ENCODE assay signal across 23 cellular contexts in the genomic region with DNA sequence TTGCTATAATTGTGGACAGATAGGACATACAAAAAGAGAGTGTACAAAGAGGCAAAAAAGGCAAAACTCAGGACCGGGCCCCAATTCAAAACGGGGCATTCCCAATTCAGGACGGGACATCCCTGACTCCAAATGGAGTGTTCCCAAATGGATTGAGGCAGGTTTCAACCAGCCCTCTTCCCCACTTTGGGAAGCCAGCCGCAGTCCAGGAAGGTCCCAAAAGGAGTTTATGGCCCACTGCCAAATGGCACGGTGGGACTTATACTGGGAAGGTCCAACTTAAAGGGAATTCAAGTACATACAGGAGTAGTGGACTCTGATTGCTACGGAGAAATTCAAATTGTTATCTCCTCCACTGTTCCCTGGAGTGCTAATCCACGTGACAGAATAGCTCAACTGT. TPM values are rescaled to one million over a fixed set of nuclear protein-coding genes. Genes with fewer than 3 reads are reported as not detected.
A peak's percentile ranks its signal among the peaks of the same experiment; 100 is the strongest.
DNase-seq lines count a peak whose midpoint lies in the region; ATAC-seq, FAIRE-seq and TF ChIP-seq lines count a peak whose summit lies in the region.
"Had no signal": no experiment of that assay in that cellular context is flagged by ENCODE, and none has a peak within 500 bp of the region (broad histone marks: within the 10 kb centered on the region; RNA-seq: fewer than 3 reads in every experiment).

No MANE protein-coding gene starts in this region.

- no peak for TF ChIP-seq CTCF in K562 (IDR thresholded peaks at IDR 0.05 in 2 of 3, conservative IDR thresholded peaks at IDR 0.05 in 1 of 3; ENCODE audit: insufficient read depth in 2 of 3, low read depth in 1 of 3, low read length in 3 of 3)
- no peak for TF ChIP-seq CTCF in neural crest cell (conservative IDR thresholded peaks at IDR 0.05)
- no peak for TF ChIP-seq CTCF in mucosa of descending colon (IDR thresholded peaks at IDR 0.05)

- H3K9me2 ChIP-seq in Karpas-422 (replicated peaks; ENCODE audit: insufficient read depth, low read length) = no peaks in the 10 kb centered on the region

- H3K4me1 ChIP-seq in Karpas-422 (ENCODE audit: low read length) (peaks cover 6% of the 10 kb centered on the region), K562 (replicated peaks in 1 of 2; ENCODE audit: control insufficient read depth in 2 of 2, insufficient read depth in 2 of 2, low read length in 2 of 2) (peaks cover 13 to 35% of the 10 kb centered on the region in 2 experiments), mucosa of descending colon (ENCODE audit: low read depth) (peaks cover 5% of the 10 kb centered on the region)

- H3K4me3 Mint-ChIP-seq in neural crest cell = peak overlapping the region; percentile 33
- H3K4me3 Mint-ChIP-seq: B cell; CD4-positive, alpha-beta T cell; CD8-positive, alpha-beta T cell had no signal

- no peak for TF ChIP-seq POLR2A in K562 (conservative IDR thresholded peaks at IDR 0.05)

- ATAC-seq in K562 (no peak), mucosa of descending colon (no peak)
- ATAC-seq: CD8-positive, alpha-beta T cell had no signal

- H3K27me3 Mint-ChIP-seq in neural crest cell (ENCODE audit: low read depth) = no peaks in the 10 kb centered on the region

- H3K9ac ChIP-seq in Karpas-422 (ENCODE audit: low read length) (no peak overlapping the region), K562 (ENCODE audit: insufficient read depth in 1 of 2, low read depth in 2 of 2, low read length in 2 of 2) (no peak overlapping the region)
- H3K9ac ChIP-seq: BLaER1 treated with 17β-estradiol and CSF1 and Interleukin-3, amounts not matched to agents 10 nM and 100 nM had no signal

- H3K27ac ChIP-seq in Karpas-422 (ENCODE audit: low read length) = no peak overlapping the region
- H3K27ac ChIP-seq in K562 (ENCODE audit: extremely low read depth, low read depth, low read length) = no peak overlapping the region
- H3K27ac ChIP-seq: BLaER1 treated with 17β-estradiol and CSF1 and Interleukin-3, amounts not matched to agents 10 nM and 100 nM; C4-2B had no signal

- peaks cover 23% of the 10 kb centered on the region for H3K4me1 Mint-ChIP-seq in neural crest cell

- no TSS peak for BruUV-seq in K562 (replicated peaks; lab: Mats Ljungman, UMichigan)

- TF ChIP-seq EP300 in K562 (IDR thresholded peaks at IDR 0.05; ENCODE audit: low read length) = no peak

- CTCF ChIA-PET in K562 (lab: Yijun Ruan, JAX; ENCODE audit: low intra/inter-chr PET ratio) = no interaction called here

- peak; percentile 32 for DNase-seq in Karpas-422
- no peak for DNase-seq in K562 (ENCODE audit: extremely low read depth in 1 of 4, low spot score in 3 of 4)
- no peak for DNase-seq in neural crest cell (ENCODE audit: low read depth, low spot score)
- no peak for DNase-seq in mucosa of descending colon
- DNase-seq in midbrain (lab: John Stamatoyannopoulos, UW) = no peak
- no peak for DNase-seq in AG08396 (ENCODE audit: low spot score)
- DNase-seq: 8988T; ACHN; AML-193; Caco-2; Calu3; CD4-positive, alpha-beta T cell; DMS79 treated with DMSO at 0.1 percent for 48 hours; GF-D8 had no signal

- H3K4me2 ChIP-seq in Karpas-422 (ENCODE audit: low read depth, low read length, poor library complexity, severe bottlenecking) (no peak overlapping the region), K562 (ENCODE audit: insufficient read depth, low read length) (no peak overlapping the region)
- H3K4me2 ChIP-seq: BLaER1 treated with 17β-estradiol and CSF1 and Interleukin-3, amounts not matched to agents 10 nM and 100 nM had no signal

- FAIRE-seq in K562 (lab: Jason Lieb, UNC) = no peak
- FAIRE-seq: A204.1, D721Med, G401.6, GM12891, GM19239 had no signal

- in situ Hi-C loops in K562 (cut with MboI) = no loop called here

- H3K27ac Mint-ChIP-seq in neural crest cell (ENCODE audit: unreplicated experiment) = no peak overlapping the region
- H3K27ac Mint-ChIP-seq: B cell; CD4-positive, alpha-beta T cell; CD8-positive, alpha-beta T cell had no signal

- no peak overlapping the region for H2AFZ ChIP-seq in Karpas-422 (ENCODE audit: low read length)
- no peak overlapping the region for H2AFZ ChIP-seq in K562 (ENCODE audit: low read depth, low read length)

- H3K79me2 ChIP-seq in Karpas-422 (ENCODE audit: low read length) (peaks cover 14% of the 10 kb centered on the region), K562 (ENCODE audit: control insufficient read depth, insufficient read depth, low read length) (peaks cover 14% of the 10 kb centered on the region)

- POLR2A ChIA-PET in K562 (lab: Yijun Ruan, JAX) = no interaction called here

- H3K36me3 Mint-ChIP-seq in neural crest cell (ENCODE audit: low read depth) = peaks cover 21% of the 10 kb centered on the region

- 40% methylated on average over 7 of the region's 7 CpGs for WGBS in K562 (ENCODE audit: insufficient coverage, low coverage, missing lambda C conversion rate)

- intact Hi-C loops in K562 (cut with micrococcal nuclease) = no loop called here
- intact Hi-C loops in mucosa of descending colon (cut with DNase I, micrococcal nuclease) = no loop called here

- H3K9me1 ChIP-seq in K562 (ENCODE audit: control insufficient read depth, insufficient read depth, low read length) = no peaks in the 10 kb centered on the region

- peaks cover 4% of the 10 kb centered on the region for H3K9me3 Mint-ChIP-seq in neural crest cell
- H3K9me3 Mint-ChIP-seq: CD4-positive, alpha-beta T cell had no signal

- TF ChIP-seq RAD21 in K562 (CRISPR knock-in tag; conservative IDR thresholded peaks at IDR 0.05 in 1 of 2, IDR thresholded peaks at IDR 0.05 in 1 of 2) = no peak

- H3K9me3 ChIP-seq in Karpas-422 (ENCODE audit: low read length) (peaks cover 8% of the 10 kb centered on the region), K562 (replicated peaks; ENCODE audit: control insufficient read depth, insufficient read depth, low read depth, low read length) (peaks cover 9% of the 10 kb centered on the region), mucosa of descending colon (peaks cover 2% of the 10 kb centered on the region)

- H4K20me1 ChIP-seq in Karpas-422 (ENCODE audit: insufficient read depth, low read depth, low read length) (no peaks in the 10 kb centered on the region), K562 (replicated peaks; ENCODE audit: control insufficient read depth, insufficient read depth, low read length) (no peaks in the 10 kb centered on the region)

- no peak overlapping the region for H3K4me3 ChIP-seq in Karpas-422 (ENCODE audit: low read length)
- no peak overlapping the region for H3K4me3 ChIP-seq in K562
- H3K4me3 ChIP-seq in mucosa of descending colon = no peak overlapping the region
- H3K4me3 ChIP-seq: BLaER1 treated with 17β-estradiol and CSF1 and Interleukin-3, amounts not matched to agents 10 nM and 100 nM had no signal

- H3K36me3 ChIP-seq in Karpas-422 (ENCODE audit: insufficient read depth, low read length) (peaks cover 6% of the 10 kb centered on the region), K562 (ENCODE audit: control insufficient read depth, insufficient read depth, low read length) (peaks cover 2% of the 10 kb centered on the region; the same call in 2 of the 3 replicates), mucosa of descending colon (ENCODE audit: low read depth) (no peaks in the 10 kb centered on the region)

- H3K27me3 ChIP-seq in Karpas-422 (ENCODE audit: low read length) (no peaks in the 10 kb centered on the region), K562 (ENCODE audit: control insufficient read depth in 2 of 2, insufficient read depth in 2 of 2, low read length in 2 of 2) (no peaks in the 10 kb centered on the region)

RNA-seq across cellular contexts. Expression of a gene that starts 3.5 kb away (rescaled TPM):
- total RNA-seq in Karpas-422 (2014; rRNA removed; shearing (Covaris generic); ENCODE audit: low replicate concordance) = 8.4 and 22.3 TPM in 2 replicates
- 15.0 and 38.1 TPM in 2 replicates for total RNA-seq in K562 (2011; cell fraction: chromatin; rRNA removed; ENCODE audit: low replicate concordance)
- 14.7 and 18.0 TPM in 2 replicates for total RNA-seq in K562 (2011; cell fraction: nucleolus; rRNA removed)
- 13.5 and 16.2 TPM in 2 replicates for total RNA-seq in K562 (2011; cell fraction: nucleoplasm; rRNA removed)
- 9.8 and 10.9 TPM in 2 replicates for total RNA-seq in K562 (2014; rRNA removed)
- 18.3 and 21.1 TPM in 2 replicates for total RNA-seq in K562 (2014; rRNA removed; fragmentation: Illumina TruSeq; extraction: Trizol)
- 14.4 and 16.1 TPM in 2 replicates for total RNA-seq in K562 (2015; rRNA removed; fragmentation: Illumina TruSeq; extraction: Trizol)
- 8.0 and 10.2 TPM in 2 replicates for total RNA-seq in K562 (2021)
- 8.2 and 10.9 TPM in 2 replicates for polyA plus RNA-seq in K562 (2011; rRNA removed)
- polyA plus RNA-seq in K562 (2011; cell fraction: cytosol; rRNA removed) = 5.2 and 5.7 TPM in 2 replicates
- polyA plus RNA-seq in K562 (2011; cell fraction: nucleus; rRNA removed) = 3.2 and 3.9 TPM in 2 replicates
- 6.4 and 8.0 TPM in 2 replicates for polyA plus RNA-seq in K562 (2012)
- polyA plus RNA-seq in K562 (2014; fragmentation: Illumina TruSeq; extraction: Trizol) = 10.3 and 12.1 TPM in 2 replicates
- 1 to 10 TPM; 5.3 to 6.3 TPM for polyA plus RNA-seq in K562 (2014; fragmentation: Nextera tagmentation; extraction: Ambion mirVana)
- polyA plus RNA-seq in K562 (2014; rRNA removed) = 8.2 and 9.2 TPM in 2 replicates
- 15.3 and 21.4 TPM in 2 replicates for polyA minus RNA-seq in K562 (2011; rRNA and poly(A)+ RNA removed)
- polyA minus RNA-seq in K562 (2011; cell fraction: cytosol; rRNA and poly(A)+ RNA removed) = 4.2 and 5.3 TPM in 2 replicates
- polyA minus RNA-seq in K562 (2011; cell fraction: nucleus; rRNA and poly(A)+ RNA removed) = 9.8 and 17.3 TPM in 2 replicates
- total RNA-seq in neural crest cell = 19.8 and 21.8 TPM in 2 replicates
- total RNA-seq in mucosa of descending colon = 1 to 10 TPM; 6.1 to 7.0 (median 6.3) TPM

RNA-seq across cellular contexts. Expression of a gene that starts 29.1 kb away (rescaled TPM):
- total RNA-seq in Karpas-422 (2014; rRNA removed; shearing (Covaris generic); ENCODE audit: low replicate concordance) = 5.7 and 20.0 TPM in 2 replicates
- 4.5 and 17.1 TPM in 2 replicates for total RNA-seq in K562 (2011; cell fraction: chromatin; rRNA removed; ENCODE audit: low replicate concordance)
- 2.8 and 5.1 TPM in 2 replicates for total RNA-seq in K562 (2011; cell fraction: nucleolus; rRNA removed)
- total RNA-seq in K562 (2011; cell fraction: nucleoplasm; rRNA removed) = 6.5 and 7.7 TPM in 2 replicates
- 6.7 and 8.9 TPM in 2 replicates for total RNA-seq in K562 (2014; rRNA removed)
- 14.5 and 17.8 TPM in 2 replicates for total RNA-seq in K562 (2014; rRNA removed; fragmentation: Illumina TruSeq; extraction: Trizol)
- 10.3 and 11.2 TPM in 2 replicates for total RNA-seq in K562 (2015; rRNA removed; fragmentation: Illumina TruSeq; extraction: Trizol)
- 7.1 and 7.9 TPM in 2 replicates for total RNA-seq in K562 (2021)
- polyA plus RNA-seq in K562 (2011; rRNA removed) = 9.7 and 11.8 TPM in 2 replicates
- 1.1 and 2.6 TPM in 2 replicates for polyA plus RNA-seq in K562 (2011; cell fraction: cytosol; rRNA removed)
- 2.7 and 4.4 TPM in 2 replicates for polyA plus RNA-seq in K562 (2011; cell fraction: nucleus; rRNA removed)
- polyA plus RNA-seq in K562 (2012) = 5.9 and 6.1 TPM in 2 replicates
- polyA plus RNA-seq in K562 (2014; fragmentation: Illumina TruSeq; extraction: Trizol) = 11.1 and 12.4 TPM in 2 replicates
- polyA plus RNA-seq in K562 (2014; fragmentation: Nextera tagmentation; extraction: Ambion mirVana) = 10 to 100 TPM; 17.3 to 23.4 TPM
- polyA plus RNA-seq in K562 (2014; rRNA removed) = 8.2 and 8.7 TPM in 2 replicates
- polyA minus RNA-seq in K562 (2011; rRNA and poly(A)+ RNA removed) = 11.7 and 13.9 TPM in 2 replicates
- polyA minus RNA-seq in K562 (2011; cell fraction: cytosol; rRNA and poly(A)+ RNA removed) = 3.2 and 4.0 TPM in 2 replicates
- polyA minus RNA-seq in K562 (2011; cell fraction: nucleus; rRNA and poly(A)+ RNA removed) = 3.4 and 6.0 TPM in 2 replicates
- total RNA-seq in neural crest cell = 12.2 and 13.2 TPM in 2 replicates
- total RNA-seq in mucosa of descending colon = 1 to 10 TPM; 1.9 to 3.4 (median 2.3) TPM
